ENCODE assay signal across 1 cellular context in genomic region chr15:72992733-72993321, GRCh38.
TF ChIP-seq lines count a peak whose summit lies in the region.

No MANE protein-coding gene starts in this region.

TF ChIP-seq in GM23338, 12 proteins besides CTCF, POLR2A, EP300 and RAD21 (continued from another document):
- TF ChIP-seq, protein P1, sequence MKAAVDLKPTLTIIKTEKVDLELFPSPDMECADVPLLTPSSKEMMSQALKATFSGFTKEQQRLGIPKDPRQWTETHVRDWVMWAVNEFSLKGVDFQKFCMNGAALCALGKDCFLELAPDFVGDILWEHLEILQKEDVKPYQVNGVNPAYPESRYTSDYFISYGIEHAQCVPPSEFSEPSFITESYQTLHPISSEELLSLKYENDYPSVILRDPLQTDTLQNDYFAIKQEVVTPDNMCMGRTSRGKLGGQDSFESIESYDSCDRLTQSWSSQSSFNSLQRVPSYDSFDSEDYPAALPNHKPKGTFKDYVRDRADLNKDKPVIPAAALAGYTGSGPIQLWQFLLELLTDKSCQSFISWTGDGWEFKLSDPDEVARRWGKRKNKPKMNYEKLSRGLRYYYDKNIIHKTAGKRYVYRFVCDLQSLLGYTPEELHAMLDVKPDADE (IDR thresholded peaks at IDR 0.05) = no peak
- TF ChIP-seq POLR2AphosphoS5 (IDR thresholded peaks at IDR 0.05; ENCODE audit: low read depth) (no peak), EZH2 (IDR thresholded peaks at IDR 0.05; ENCODE audit: low read depth, unreplicated experiment) (no peak), STAT1 (IDR thresholded peaks at IDR 0.05; ENCODE audit: unreplicated experiment) (no peak), REST (IDR thresholded peaks at IDR 0.05; ENCODE audit: unreplicated experiment) (no peak), ZNF331 (CRISPR knock-in tag; IDR thresholded peaks at IDR 0.05; ENCODE audit: low read depth) (no peak), EZH2phosphoT487 (IDR thresholded peaks at IDR 0.05; ENCODE audit: unreplicated experiment) (no peak), CREB1 (CRISPR knock-in tag; IDR thresholded peaks at IDR 0.05; ENCODE audit: low read depth) (no peak), ZNF114 (CRISPR knock-in tag; IDR thresholded peaks at IDR 0.05) (no peak)
